ENCODE assay signal across 1 cellular context in genomic region chr13:34372581-34372980, GRCh38.
A peak's percentile ranks its signal among the peaks of the same experiment; 100 is the strongest.
TF ChIP-seq lines count a peak whose summit lies in the region.

No MANE protein-coding gene starts in this region.

TF ChIP-seq in A549, 52 proteins besides CTCF, POLR2A, EP300 and RAD21 (continued from another document):
- TF ChIP-seq E2F6 (IDR thresholded peaks at IDR 0.05; ENCODE audit: borderline replicate concordance, low read depth): no peak
- TF ChIP-seq SMC3 (IDR thresholded peaks at IDR 0.05): 0 out of 3 replicates have a peak, but pooled peaks have one; percentile 11
- TF ChIP-seq CBX2 (IDR thresholded peaks at IDR 0.05; ENCODE audit: borderline replicate concordance, low read depth): no peak
- TF ChIP-seq HOXA7 (CRISPR knock-in tag; IDR thresholded peaks at IDR 0.05): no peak
- no peak for TF ChIP-seq SREBF2 (IDR thresholded peaks at IDR 0.05)
- no peak for TF ChIP-seq RARB (CRISPR knock-in tag; IDR thresholded peaks at IDR 0.05)
- TF ChIP-seq HOXB5 (CRISPR knock-in tag; IDR thresholded peaks at IDR 0.05): peak; percentile 60; the same call in 1 of the 2 replicates
- TF ChIP-seq NR3C1 (IDR thresholded peaks at IDR 0.05): no peak
- no peak for TF ChIP-seq RFX5 (IDR thresholded peaks at IDR 0.05)
- no peak for TF ChIP-seq JUNB (IDR thresholded peaks at IDR 0.05)
- TF ChIP-seq HOXB13 (CRISPR knock-in tag; IDR thresholded peaks at IDR 0.05; ENCODE audit: low read depth): peak; percentile 72; the same call in 1 of the 2 replicates
- no peak for TF ChIP-seq FOXS1 (CRISPR knock-in tag; IDR thresholded peaks at IDR 0.05)
- TF ChIP-seq ZNF302 (CRISPR knock-in tag; IDR thresholded peaks at IDR 0.05): no peak
- no peak for TF ChIP-seq RNF2 (IDR thresholded peaks at IDR 0.05; ENCODE audit: borderline replicate concordance, low read depth)
